Comparison of ENCODE assay signal across 15 cellular contexts in the genomic region with DNA sequence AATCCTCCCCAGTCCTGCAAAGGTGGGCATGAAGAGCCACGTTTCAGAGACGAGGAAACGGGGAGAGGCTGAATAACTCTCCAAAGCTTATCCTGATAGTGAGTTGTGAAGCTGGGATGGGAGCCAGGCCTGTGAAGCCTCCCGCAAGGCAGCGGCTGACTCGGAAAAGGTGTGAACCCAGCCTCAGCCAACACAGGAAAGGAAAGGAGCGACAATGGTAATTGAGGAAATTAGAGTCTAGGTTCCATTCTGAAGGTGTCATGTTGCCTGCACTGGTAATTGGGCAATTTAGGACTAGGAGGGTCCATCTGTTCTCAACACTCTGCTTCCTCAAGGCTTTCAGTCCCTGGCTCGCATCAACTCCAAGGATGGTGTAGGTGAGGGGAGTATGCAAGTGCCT.
DNase-seq lines count a peak whose midpoint lies in the region; ATAC-seq and TF ChIP-seq lines count a peak whose summit lies in the region.
"Had no signal": no experiment of that assay in that cellular context is flagged by ENCODE, and none has a peak within 500 bp of the region (broad histone marks: within the 10 kb centered on the region; RNA-seq: fewer than 3 reads in every experiment).

No MANE protein-coding gene starts in this region.

- H3K27me3 ChIP-seq in esophagus muscularis mucosa, result no peaks in the 10 kb centered on the region
- H3K27me3 ChIP-seq in WERI-Rb-1 (ENCODE audit: insufficient read depth, low read depth, severe bottlenecking), result no peaks in the 10 kb centered on the region

- H3K36me3 ChIP-seq in esophagus muscularis mucosa (no peaks in the 10 kb centered on the region), WERI-Rb-1 (no peaks in the 10 kb centered on the region)
- H3K36me3 ChIP-seq: neutrophil had no signal

- no peak overlapping the region for H3K27ac ChIP-seq in esophagus muscularis mucosa (replicated peaks in 1 of 4)
- H3K27ac ChIP-seq in WERI-Rb-1, result no peak overlapping the region
- H3K27ac ChIP-seq: C4-2B, neutrophil had no signal

- DNase-seq in NCI-H1105 treated with DMSO at 0.1 percent for 48 hours (lab: John Stamatoyannopoulos, UW), result peak; percentile 84
- DNase-seq in NCI-H524 (lab: John Stamatoyannopoulos, UW), result peak; percentile 60 to 91
- DNase-seq in esophagus muscularis mucosa (ENCODE audit: extremely low spot score), result peak; percentile 87
- DNase-seq in posterior vena cava (ENCODE audit: low spot score), result peak; percentile 44
- DNase-seq in WERI-Rb-1, result no peak
- DNase-seq in stimulated activated CD4-positive, alpha-beta T cell treated with anti-CD3 and anti-CD28 coated beads, Interleukin-2, amount 100 ng/mL, for 24 hours, result no peak
- DNase-seq: activated CD4-positive, alpha-beta T cell treated with anti-CD3 and anti-CD28 coated beads for 36 hours; Kasumi-1; mammary epithelial cell; NCI-H446 treated with DMSO at 0.1 percent for 48 hours; RPMI8226; stimulated activated naive CD4-positive, alpha-beta T cell had no signal

- no peaks in the 10 kb centered on the region for H3K9me3 ChIP-seq in esophagus muscularis mucosa
- H3K9me3 ChIP-seq in WERI-Rb-1 (ENCODE audit: severe bottlenecking), result no peaks in the 10 kb centered on the region
- H3K9me3 ChIP-seq: neutrophil had no signal

- intact Hi-C loops in esophagus muscularis mucosa (cut with DNase I) (no loop called here), posterior vena cava (cut with DNase I) (no loop called here)

- TF ChIP-seq POLR2A in esophagus muscularis mucosa (IDR thresholded peaks at IDR 0.05; ENCODE audit: low read depth), result no peak

- ATAC-seq in HG02938 (IDR thresholded peaks at IDR 0.05; ENCODE audit: unreplicated experiment), result no peak
- ATAC-seq: activated CD4-positive, alpha-beta T cell treated with anti-CD3 and anti-CD28 coated beads for 36 hours had no signal

- no peak overlapping the region for H3K4me3 ChIP-seq in esophagus muscularis mucosa
- H3K4me3 ChIP-seq in WERI-Rb-1 (ENCODE audit: low read depth, low read length), result no peak overlapping the region

- TF ChIP-seq CTCF in esophagus muscularis mucosa (IDR thresholded peaks at IDR 0.05) (no peak), WERI-Rb-1 (IDR thresholded peaks at IDR 0.05; ENCODE audit: low read depth, low read length) (no peak)

- WGBS in esophagus muscularis mucosa, result 65% methylated on average over 8 of the region's 8 CpGs

- H3K4me1 ChIP-seq in esophagus muscularis mucosa, result peaks cover 23 to 31% (median 25%) of the 10 kb centered on the region in 4 donors

- no peak for TF ChIP-seq EP300 in esophagus muscularis mucosa (IDR thresholded peaks at IDR 0.05)

Comparison
In these comparisons a context has a peak if more than half of its experiments do, and no peak if none do; other contexts are left out.
1. DNase-seq: peak in NCI-H1105 treated with DMSO at 0.1 percent for 48 hours (single experiment), NCI-H524 (2 of 2), esophagus muscularis mucosa (single experiment) and posterior vena cava (single experiment); none in WERI-Rb-1 (single experiment) and stimulated activated CD4-positive, alpha-beta T cell treated with anti-CD3 and anti-CD28 coated beads, Interleukin-2, amount 100 ng/mL, for 24 hours (0 of 2).